26 cellular contexts compared by ENCODE assay signal in the genomic region with DNA sequence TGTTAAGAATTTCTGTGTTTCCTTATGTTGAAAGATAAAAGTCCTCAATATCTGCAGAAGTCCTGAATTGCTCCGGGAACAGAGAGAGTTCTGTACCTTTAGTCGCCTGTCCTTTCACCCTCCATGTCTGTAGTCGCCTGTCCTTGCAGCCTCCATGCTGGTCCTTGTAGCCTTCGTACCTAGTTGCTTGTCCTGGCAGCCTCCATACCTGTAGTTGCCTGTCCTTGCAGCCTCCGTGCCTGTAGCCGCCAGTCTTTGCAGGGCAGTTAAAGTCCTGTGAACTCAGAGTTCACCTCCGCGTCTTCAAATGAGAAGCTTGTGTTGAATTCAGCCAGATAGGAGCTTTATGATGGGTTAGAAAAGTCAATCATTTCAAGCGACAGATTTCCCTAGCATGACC. TPM values are rescaled to one million over a fixed set of nuclear protein-coding genes. Genes with fewer than 3 reads are reported as not detected.
"Had no signal": no experiment of that assay in that cellular context is flagged by ENCODE, and none has a peak within 500 bp of the region (broad histone marks: within the 10 kb centered on the region; RNA-seq: fewer than 3 reads in every experiment).

No MANE protein-coding gene starts in this region.

- H3K27ac ChIP-seq: body of pancreas, KMS-11, Peyer's patch, SJSA1 had no signal

- H3K9me3 ChIP-seq: body of pancreas, MG63, Peyer's patch, SJSA1 had no signal

- H3K4me1 ChIP-seq: Peyer's patch, SJSA1 had no signal

- H3K36me3 ChIP-seq: MG63, Peyer's patch, SJSA1 had no signal

- H3K27me3 ChIP-seq: Peyer's patch had no signal

- H3K4me3 ChIP-seq: body of pancreas, MG63, Peyer's patch, SJSA1 had no signal

- H3K9me3 Mint-ChIP-seq: activated naive CD4-positive, alpha-beta T cell treated with anti-CD3 and anti-CD28 coated beads, Interleukin-2, amount 50 U/mL, for 24 hours; activated T-cell treated with anti-CD3 and anti-CD28 coated beads, Interleukin-2, amount 50 U/mL, for 24 hours; T-helper 1 cell treated with Interleukin-12 subunit alpha and Interleukin-12 subunit beta and Interleukin-4 antibody, amounts not matched to agents 30 μg/mL and 1 μg/mL, for 36 hours had no signal

- H3K27ac Mint-ChIP-seq: activated CD8-positive, alpha-beta memory T cell treated with anti-CD3 and anti-CD28 coated beads, Interleukin-2, amount 10 ng/mL, durations not matched to agents 7 days and 5 days; activated naive CD4-positive, alpha-beta T cell treated with anti-CD3 and anti-CD28 coated beads, Interleukin-2, amount 50 U/mL, for 24 hours; activated T-cell treated with anti-CD3 and anti-CD28 coated beads, Interleukin-2, amount 50 U/mL, for 24 hours; T-helper 1 cell treated with Interleukin-12 subunit alpha and Interleukin-12 subunit beta and Interleukin-4 antibody, amounts not matched to agents 30 μg/mL and 1 μg/mL, for 36 hours had no signal

- DNase-seq: activated CD4-positive, alpha-beta T cell treated with anti-CD3 and anti-CD28 coated beads for 4 hours; activated CD4-positive, alpha-beta T cell treated with anti-CD3 and anti-CD28 coated beads, Interleukin-2, amount 50 U/mL, for 48 hours; activated CD8-positive, alpha-beta memory T cell treated with anti-CD3 and anti-CD28 coated beads, Interleukin-2, amount 10 ng/mL, durations not matched to agents 7 days and 5 days; activated T-cell treated with anti-CD3 and anti-CD28 coated beads, Interleukin-2, amount 50 U/mL, for 24 hours; aorta; body of pancreas; MG63; MV-4-11; NCI-H1092 treated with DMSO at 0.1 percent for 48 hours; NCI-H1417 treated with DMSO at 0.1 percent for 48 hours; NCI-H1694; NCI-H2029; NCI-H2107; NCI-H510A treated with DMSO at 0.1 percent for 48 hours; NCI-H69; NK-92 treated with Interleukin-12 subunit alpha and Interleukin-12 subunit beta, amount 100 ng/mL, for 24 hours; SHP77; SW 1271 had no signal

- ATAC-seq: activated CD4-positive, CD25-positive, alpha-beta regulatory T cell treated with anti-CD3 and anti-CD28 coated beads, Interleukin-2, amount 50 U/mL, for 24 hours; activated CD8-positive, alpha-beta memory T cell treated with anti-CD3 and anti-CD28 coated beads, Interleukin-2, amount 10 ng/mL, durations not matched to agents 7 days and 5 days; body of pancreas; SK-N-SH treated with all-trans-retinoic acid at 6 μM for 48 hours had no signal

- H3K4me3 Mint-ChIP-seq: activated CD8-positive, alpha-beta memory T cell treated with anti-CD3 and anti-CD28 coated beads, Interleukin-2, amount 10 ng/mL, durations not matched to agents 7 days and 5 days; activated naive CD4-positive, alpha-beta T cell treated with anti-CD3 and anti-CD28 coated beads, Interleukin-2, amount 50 U/mL, for 24 hours; activated T-cell treated with anti-CD3 and anti-CD28 coated beads, Interleukin-2, amount 50 U/mL, for 24 hours; T-helper 1 cell treated with Interleukin-12 subunit alpha and Interleukin-12 subunit beta and Interleukin-4 antibody, amounts not matched to agents 30 μg/mL and 1 μg/mL, for 36 hours had no signal

RNA-seq across cellular contexts. Expression of a gene that starts 19.5 kb away (rescaled TPM):
- total RNA-seq: bronchial epithelial cell, SJSA1 had no signal

RNA-seq across cellular contexts. Expression of a gene that starts 57.7 kb away (rescaled TPM):
- total RNA-seq: body of pancreas, bronchial epithelial cell, SJSA1 had no signal
